11 cellular contexts compared by ENCODE assay signal in the genomic region with DNA sequence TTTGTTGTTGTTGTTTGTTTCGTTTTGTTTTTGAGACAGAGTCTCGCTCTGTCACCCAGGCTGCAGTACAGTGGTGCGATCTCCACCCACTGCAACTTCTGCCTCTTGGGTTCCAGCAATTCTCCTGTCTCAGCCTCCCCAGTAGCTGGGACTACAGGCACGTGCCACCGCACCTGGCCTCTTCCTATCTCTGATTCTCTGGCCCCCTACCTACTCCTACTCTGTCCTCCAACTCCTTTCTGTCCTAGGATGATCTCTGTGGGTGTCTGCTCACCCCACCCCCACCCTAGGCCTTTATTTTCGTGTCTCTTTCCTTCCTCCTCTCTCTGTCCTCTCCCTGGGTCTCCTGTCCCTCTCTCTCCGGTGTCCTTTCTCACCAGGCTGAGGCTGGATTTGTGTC. TPM values are rescaled to one million over a fixed set of nuclear protein-coding genes. Genes with fewer than 3 reads are reported as not detected.
DNase-seq lines count a peak whose midpoint lies in the region; ATAC-seq and TF ChIP-seq lines count a peak whose summit lies in the region.
"Had no signal": no experiment of that assay in that cellular context is flagged by ENCODE, and none has a peak within 500 bp of the region (broad histone marks: within the 10 kb centered on the region; RNA-seq: fewer than 3 reads in every experiment).

No MANE protein-coding gene starts in this region.

- H4K20me1 ChIP-seq in osteoblast (ENCODE audit: insufficient read depth, low read length), result no peaks in the 10 kb centered on the region

- no peaks in the 10 kb centered on the region for H3K27me3 Mint-ChIP-seq in Caco-2 (ENCODE audit: insufficient read depth, unreplicated experiment)

- peaks cover 5% of the 10 kb centered on the region for H3K36me3 ChIP-seq in Caco-2 (ENCODE audit: control insufficient read depth, insufficient read depth, low read length)
- peaks cover 39% of the 10 kb centered on the region for H3K36me3 ChIP-seq in MG63
- peaks cover 6% of the 10 kb centered on the region for H3K36me3 ChIP-seq in osteoblast (ENCODE audit: insufficient read depth, low read length)
- H3K36me3 ChIP-seq in ascending aorta, result peaks cover 8 to 16% of the 10 kb centered on the region in 2 donors

- TF ChIP-seq CTCF in Caco-2 (IDR thresholded peaks at IDR 0.05; ENCODE audit: insufficient read depth in 1 of 2, low read depth in 1 of 2, low read length in 1 of 2, severe bottlenecking in 1 of 2, unreplicated experiment in 1 of 2) (no peak), dorsolateral prefrontal cortex (IDR thresholded peaks at IDR 0.05 in 54 of 56, conservative IDR thresholded peaks at IDR 0.05 in 2 of 56; ENCODE audit: low read depth in 1 of 56, partially characterized antibody in 56 of 56) (no peak), osteoblast (IDR thresholded peaks at IDR 0.05; ENCODE audit: extremely low read depth, low read depth, low read length) (no peak), ascending aorta (IDR thresholded peaks at IDR 0.05) (no peak)

- H3K27me3 ChIP-seq in Caco-2 (replicated peaks; ENCODE audit: control insufficient read depth, insufficient read depth, low read length), result no peaks in the 10 kb centered on the region
- H3K27me3 ChIP-seq in MG63, result no peaks in the 10 kb centered on the region
- no peaks in the 10 kb centered on the region for H3K27me3 ChIP-seq in dorsolateral prefrontal cortex
- no peaks in the 10 kb centered on the region for H3K27me3 ChIP-seq in osteoblast (ENCODE audit: insufficient read depth, low read length)
- H3K27me3 ChIP-seq in ascending aorta, result no peaks in the 10 kb centered on the region
- H3K27me3 ChIP-seq: upper lobe of left lung had no signal

- no peak for ATAC-seq in GM18517 (IDR thresholded peaks at IDR 0.05; ENCODE audit: unreplicated experiment)
- ATAC-seq: esophagus mucosa had no signal

- intact Hi-C loops in Caco-2 (cut with micrococcal nuclease; ENCODE audit: unreplicated experiment), result no loop called here
- intact Hi-C loops in dorsolateral prefrontal cortex (cut with DNase I), result loop anchor here in 1 of 2 donors (5.0 kb wide), 1 partner anchor 37 kb away; a partner anchor contains a TSS
- intact Hi-C loops in ascending aorta (cut with DNase I), result loop anchor here (5.0 kb wide), 1 partner anchor 227 kb away; a partner anchor contains a TSS
- intact Hi-C loops in cardiac septum (cut with DNase I), result loop anchor here (5.0 kb wide), 1 partner anchor 37 kb away; a partner anchor contains a TSS

- peaks cover 27% of the 10 kb centered on the region for H3K79me2 ChIP-seq in osteoblast (ENCODE audit: insufficient read depth, low read length)

- H3K27ac Mint-ChIP-seq in Caco-2 (ENCODE audit: unreplicated experiment), result no peak overlapping the region

- H3K4me2 ChIP-seq in osteoblast (ENCODE audit: insufficient read depth, low read length), result peak overlapping the region; percentile 94

- H3K9me3 ChIP-seq in Caco-2 (no peaks in the 10 kb centered on the region), MG63 (no peaks in the 10 kb centered on the region), osteoblast (ENCODE audit: low read depth, low read length) (no peaks in the 10 kb centered on the region), ascending aorta (no peaks in the 10 kb centered on the region)
- H3K9me3 ChIP-seq: upper lobe of left lung had no signal

- no TSS peak for BruUV-seq in Caco-2 (replicated peaks; lab: Mats Ljungman, UMichigan)

- no peaks in the 10 kb centered on the region for H3K9me3 Mint-ChIP-seq in Caco-2 (ENCODE audit: unreplicated experiment)

- H2AFZ ChIP-seq in osteoblast (ENCODE audit: low read length), result peak overlapping the region; percentile 41

- peaks cover 65% of the 10 kb centered on the region for H3K36me3 Mint-ChIP-seq in Caco-2 (ENCODE audit: insufficient read depth, unreplicated experiment)

- CTCF ChIA-PET in Caco-2 (lab: Charles Lee), result interaction anchor here (0.6 kb wide), 1 partner anchor 34 kb away, joined by 6 read pairs; no protein-coding TSS in a partner anchor

- H3K27ac ChIP-seq in dorsolateral prefrontal cortex (peak overlapping the region in 1 of 59 donors; percentile 98), osteoblast (ENCODE audit: low read depth, low read length) (no peak overlapping the region), ascending aorta (no peak overlapping the region)

- peaks cover 10% of the 10 kb centered on the region for H3K4me1 Mint-ChIP-seq in Caco-2 (ENCODE audit: low read depth, unreplicated experiment)

- POLR2A ChIA-PET in Caco-2 (lab: Charles Lee), result no interaction called here

- peak overlapping the region; percentile 98 for H3K4me3 Mint-ChIP-seq in Caco-2 (ENCODE audit: unreplicated experiment)

- H3K4me1 ChIP-seq in Caco-2 (peaks cover 6% of the 10 kb centered on the region; the same call in 1 of the 2 replicates), osteoblast (ENCODE audit: insufficient read depth, low read length) (peaks cover 15% of the 10 kb centered on the region), ascending aorta (peaks cover 0 to 10% of the 10 kb centered on the region in 2 donors)

- DNase-seq in Caco-2, result no peak
- DNase-seq in MG63, result no peak
- DNase-seq in dorsolateral prefrontal cortex, result no peak
- DNase-seq in osteoblast (ENCODE audit: insufficient read length, low spot score, missing footprints), result peak; percentile 4
- no peak for DNase-seq in ascending aorta (ENCODE audit: low spot score in 2 of 2)
- no peak for DNase-seq in cardiac septum (ENCODE audit: low spot score)
- DNase-seq in COLO668 (lab: John Stamatoyannopoulos, UW; ENCODE audit: unreplicated experiment), result no peak
- DNase-seq: upper lobe of left lung had no signal

- peak overlapping the region; percentile 73 for H3K4me3 ChIP-seq in Caco-2 (ENCODE audit: low read depth, low read length)
- peak overlapping the region; percentile 89 for H3K4me3 ChIP-seq in MG63
- peak overlapping the region in 45 of 59 donors; percentile 68 to 98 (median 87) for H3K4me3 ChIP-seq in dorsolateral prefrontal cortex
- H3K4me3 ChIP-seq in osteoblast (ENCODE audit: insufficient read depth, low read length), result peak overlapping the region; percentile 98
- peak overlapping the region in 1 of 2 donors; percentile 81 for H3K4me3 ChIP-seq in ascending aorta

RNA-seq across cellular contexts. Expression of a gene that starts 1.2 kb away (rescaled TPM):
- total RNA-seq in Caco-2 (2022), result 150 and 167 TPM in 2 replicates
- total RNA-seq in MG63 (2014; rRNA removed; shearing (Covaris generic); ENCODE audit: low replicate concordance), result 121 and 144 TPM in 2 replicates
- total RNA-seq in dorsolateral prefrontal cortex, result 100 to 1,000 TPM in 1 of 120 experiments, 10 to 100 TPM in 119; 48.9 to 115 (median 70.7) TPM
- total RNA-seq in osteoblast, result 79.3 and 80.7 TPM in 2 replicates
- 177 TPM for total RNA-seq in ascending aorta
- total RNA-seq in cardiac septum, result 24.2 TPM

RNA-seq across cellular contexts. Expression of a gene that starts 2.6 kb away (rescaled TPM):
- total RNA-seq in Caco-2 (2022) (42.1 and 45.0 TPM in 2 replicates), dorsolateral prefrontal cortex (10 to 100 TPM in 43 of 120 experiments, 1 to 10 TPM in 77; 3.7 to 20.5 (median 9.1) TPM), osteoblast (26.4 and 32.7 TPM in 2 replicates), ascending aorta (27.9 TPM), cardiac septum (7.7 TPM)
- total RNA-seq in MG63 (2014; rRNA removed; shearing (Covaris generic); ENCODE audit: low replicate concordance), result 86.4 and 89.0 TPM in 2 replicates

RNA-seq across cellular contexts. Expression of a gene that starts 9.1 kb away (rescaled TPM):
- total RNA-seq in Caco-2 (2022) (0.21 and 0.36 TPM in 2 replicates), dorsolateral prefrontal cortex (100 to 1,000 TPM; 143 to 695 (median 467) TPM), osteoblast (under 0.01 TPM in 2 replicates), ascending aorta (15.4 TPM), cardiac septum (1.6 TPM)
- total RNA-seq in MG63 (2014; rRNA removed; shearing (Covaris generic); ENCODE audit: low replicate concordance), result not detected in 2 replicates
- total RNA-seq: esophagus mucosa, pulmonary artery endothelial cell had no signal

RNA-seq across cellular contexts. Expression of a gene that starts 23.6 kb away (rescaled TPM):
- total RNA-seq in Caco-2 (2022) (2.1 and 2.4 TPM in 2 replicates), dorsolateral prefrontal cortex (10 to 100 TPM in 2 of 120 experiments, 1 to 10 TPM in 118; 1.7 to 11.9 (median 4.6) TPM), osteoblast (4.3 and 6.5 TPM in 2 replicates), ascending aorta (37.3 TPM), cardiac septum (3.8 TPM)
- 0.25 and 5.0 TPM in 2 replicates for total RNA-seq in MG63 (2014; rRNA removed; shearing (Covaris generic); ENCODE audit: low replicate concordance)

RNA-seq across cellular contexts. Expression of a gene that starts 25.2 kb away (rescaled TPM):
- total RNA-seq in Caco-2 (2022) (0.25 TPM in 1 of 2 replicates, not detected in the other), dorsolateral prefrontal cortex (under 1 TPM in 9 of 120 experiments, not detected in 111; 0.26 to 0.44 (median 0.36) TPM), osteoblast (not detected in 2 replicates), ascending aorta (not detected), cardiac septum (not detected)
- not detected in 2 replicates for total RNA-seq in MG63 (2014; rRNA removed; shearing (Covaris generic); ENCODE audit: low replicate concordance)
- total RNA-seq: esophagus mucosa, pulmonary artery endothelial cell, upper lobe of left lung had no signal
